1 cellular context compared by ENCODE assay signal in the genomic region with DNA sequence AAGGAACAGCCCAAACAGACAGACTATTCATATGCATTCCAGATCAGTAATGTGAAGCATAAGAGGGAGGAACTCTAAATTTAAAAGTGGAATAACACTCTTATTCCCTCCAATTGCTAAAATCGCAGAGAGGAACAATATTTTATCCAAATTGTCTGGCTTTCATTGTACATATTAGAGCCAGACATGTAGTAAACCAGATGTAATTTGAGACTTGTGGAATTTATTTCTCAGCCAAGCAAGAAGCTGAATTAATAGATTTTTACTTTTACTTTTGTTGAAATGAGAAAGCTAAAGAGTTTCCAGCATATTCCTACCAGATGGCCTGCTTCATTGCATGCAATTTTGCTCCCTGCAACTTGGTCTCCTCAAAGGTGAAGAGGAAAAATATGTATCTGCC.
TF ChIP-seq lines count a peak whose summit lies in the region.

No MANE protein-coding gene starts in this region.

TF ChIP-seq in SK-N-SH treated with all-trans-retinoic acid at 6 μM for 48 hours, 23 proteins besides CTCF, POLR2A, EP300 and RAD21 (continued from another document):
- TF ChIP-seq CSRNP3 (CRISPR knock-in tag; IDR thresholded peaks at IDR 0.05) (no peak), ZNF565 (CRISPR knock-in tag; conservative IDR thresholded peaks at IDR 0.05; ENCODE audit: low read depth) (no peak), ZNF8 (CRISPR knock-in tag; IDR thresholded peaks at IDR 0.05) (no peak), ARNTL (CRISPR knock-in tag; IDR thresholded peaks at IDR 0.05; ENCODE audit: borderline replicate concordance, low read depth) (no peak), ZC3H10 (CRISPR knock-in tag; IDR thresholded peaks at IDR 0.05) (no peak), PPARA (CRISPR knock-in tag; IDR thresholded peaks at IDR 0.05; ENCODE audit: borderline replicate concordance) (no peak), RARB (CRISPR knock-in tag; IDR thresholded peaks at IDR 0.05) (no peak), SNAI2 (CRISPR knock-in tag; IDR thresholded peaks at IDR 0.05) (no peak), ESRRG (CRISPR knock-in tag; IDR thresholded peaks at IDR 0.05) (no peak), ZFP30 (CRISPR knock-in tag; IDR thresholded peaks at IDR 0.05) (no peak), PATZ1 (CRISPR knock-in tag; IDR thresholded peaks at IDR 0.05; ENCODE audit: borderline replicate concordance) (no peak), OSR1 (CRISPR knock-in tag; IDR thresholded peaks at IDR 0.05) (no peak), TOX (CRISPR knock-in tag; IDR thresholded peaks at IDR 0.05; ENCODE audit: borderline replicate concordance) (no peak)
- TF ChIP-seq, protein P1, sequence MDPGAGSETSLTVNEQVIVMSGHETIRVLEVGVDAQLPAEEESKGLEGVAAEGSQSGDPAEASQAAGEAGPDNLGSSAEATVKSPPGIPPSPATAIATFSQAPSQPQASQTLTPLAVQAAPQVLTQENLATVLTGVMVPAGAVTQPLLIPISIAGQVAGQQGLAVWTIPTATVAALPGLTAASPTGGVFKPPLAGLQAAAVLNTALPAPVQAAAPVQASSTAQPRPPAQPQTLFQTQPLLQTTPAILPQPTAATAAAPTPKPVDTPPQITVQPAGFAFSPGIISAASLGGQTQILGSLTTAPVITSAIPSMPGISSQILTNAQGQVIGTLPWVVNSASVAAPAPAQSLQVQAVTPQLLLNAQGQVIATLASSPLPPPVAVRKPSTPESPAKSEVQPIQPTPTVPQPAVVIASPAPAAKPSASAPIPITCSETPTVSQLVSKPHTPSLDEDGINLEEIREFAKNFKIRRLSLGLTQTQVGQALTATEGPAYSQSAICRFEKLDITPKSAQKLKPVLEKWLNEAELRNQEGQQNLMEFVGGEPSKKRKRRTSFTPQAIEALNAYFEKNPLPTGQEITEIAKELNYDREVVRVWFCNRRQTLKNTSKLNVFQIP (CRISPR knock-in tag; IDR thresholded peaks at IDR 0.05; ENCODE audit: borderline replicate concordance, low read depth): no peak
